In the genomic region with DNA sequence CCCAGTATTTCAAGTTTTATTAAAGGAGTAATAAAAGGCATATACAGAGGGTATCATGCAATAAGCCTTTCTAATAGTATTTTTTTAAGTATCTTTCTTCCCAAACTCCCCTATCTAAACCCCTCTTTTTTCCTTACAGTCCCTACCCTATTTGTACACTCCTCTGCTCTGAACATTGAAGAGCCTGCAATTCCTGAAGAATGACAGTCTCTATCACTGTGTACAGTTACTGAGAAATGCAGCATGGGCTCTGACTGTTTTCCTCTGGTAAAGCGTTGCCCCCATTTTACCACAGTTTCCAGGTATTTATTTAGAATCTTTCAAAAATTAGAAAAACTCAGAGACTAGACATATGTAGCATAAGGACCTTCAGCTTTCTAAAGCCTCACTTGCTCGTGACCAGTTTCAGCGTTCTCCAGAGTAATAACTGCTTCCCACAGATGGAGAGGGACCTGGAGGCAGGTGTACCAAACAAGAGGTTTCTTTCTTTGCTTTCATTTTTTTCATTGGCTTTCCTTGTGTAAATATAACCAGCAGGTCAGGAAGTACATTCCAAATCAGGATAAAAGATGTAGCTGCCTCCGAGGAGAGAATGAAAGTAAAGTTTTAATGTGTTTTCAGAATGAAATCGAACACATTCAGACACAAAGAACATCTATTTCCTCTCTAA, we compare ENCODE assay signal across 1 cellular context.
TF ChIP-seq lines count a peak whose summit lies in the region.

No MANE protein-coding gene starts in this region.

TF ChIP-seq in SK-N-SH, 30 proteins besides CTCF, POLR2A, EP300 and RAD21 (continued from another document):
- TF ChIP-seq, protein P1, sequence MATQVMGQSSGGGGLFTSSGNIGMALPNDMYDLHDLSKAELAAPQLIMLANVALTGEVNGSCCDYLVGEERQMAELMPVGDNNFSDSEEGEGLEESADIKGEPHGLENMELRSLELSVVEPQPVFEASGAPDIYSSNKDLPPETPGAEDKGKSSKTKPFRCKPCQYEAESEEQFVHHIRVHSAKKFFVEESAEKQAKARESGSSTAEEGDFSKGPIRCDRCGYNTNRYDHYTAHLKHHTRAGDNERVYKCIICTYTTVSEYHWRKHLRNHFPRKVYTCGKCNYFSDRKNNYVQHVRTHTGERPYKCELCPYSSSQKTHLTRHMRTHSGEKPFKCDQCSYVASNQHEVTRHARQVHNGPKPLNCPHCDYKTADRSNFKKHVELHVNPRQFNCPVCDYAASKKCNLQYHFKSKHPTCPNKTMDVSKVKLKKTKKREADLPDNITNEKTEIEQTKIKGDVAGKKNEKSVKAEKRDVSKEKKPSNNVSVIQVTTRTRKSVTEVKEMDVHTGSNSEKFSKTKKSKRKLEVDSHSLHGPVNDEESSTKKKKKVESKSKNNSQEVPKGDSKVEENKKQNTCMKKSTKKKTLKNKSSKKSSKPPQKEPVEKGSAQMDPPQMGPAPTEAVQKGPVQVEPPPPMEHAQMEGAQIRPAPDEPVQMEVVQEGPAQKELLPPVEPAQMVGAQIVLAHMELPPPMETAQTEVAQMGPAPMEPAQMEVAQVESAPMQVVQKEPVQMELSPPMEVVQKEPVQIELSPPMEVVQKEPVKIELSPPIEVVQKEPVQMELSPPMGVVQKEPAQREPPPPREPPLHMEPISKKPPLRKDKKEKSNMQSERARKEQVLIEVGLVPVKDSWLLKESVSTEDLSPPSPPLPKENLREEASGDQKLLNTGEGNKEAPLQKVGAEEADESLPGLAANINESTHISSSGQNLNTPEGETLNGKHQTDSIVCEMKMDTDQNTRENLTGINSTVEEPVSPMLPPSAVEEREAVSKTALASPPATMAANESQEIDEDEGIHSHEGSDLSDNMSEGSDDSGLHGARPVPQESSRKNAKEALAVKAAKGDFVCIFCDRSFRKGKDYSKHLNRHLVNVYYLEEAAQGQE (IDR thresholded peaks at IDR 0.05; ENCODE audit: low read depth, low read length) = no peak
- TF ChIP-seq FOSL2 (IDR thresholded peaks at IDR 0.05; ENCODE audit: borderline replicate concordance, low read depth) (no peak), USF2 (IDR thresholded peaks at IDR 0.05; ENCODE audit: borderline replicate concordance, low read depth, low read length) (no peak), SIN3A (IDR thresholded peaks at IDR 0.05; ENCODE audit: borderline replicate concordance, low read depth, low read length) (no peak)
